ENCODE assay signal across 9 cellular contexts in the genomic region with DNA sequence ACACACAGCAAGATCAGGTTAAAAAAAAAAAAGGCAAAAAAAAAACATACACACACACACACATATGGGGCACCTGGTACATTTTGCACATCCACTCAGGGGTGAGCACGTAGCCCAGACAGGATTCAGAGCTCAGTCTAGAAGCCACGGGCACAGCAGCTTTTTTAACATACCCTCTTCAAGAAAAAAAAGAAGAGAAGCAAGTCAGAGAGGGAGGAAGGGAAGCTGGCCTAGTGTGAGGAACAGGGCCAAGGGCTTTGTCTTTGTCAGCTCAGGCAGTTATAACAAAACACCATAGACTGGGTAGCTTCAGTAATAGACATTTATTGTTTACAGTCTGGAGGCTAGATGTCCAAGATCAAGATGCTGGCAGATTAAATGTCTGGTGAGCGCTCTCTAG. TPM values are rescaled to one million over a fixed set of nuclear protein-coding genes. Genes with fewer than 3 reads are reported as not detected.
DNase-seq lines count a peak whose midpoint lies in the region; ATAC-seq and TF ChIP-seq lines count a peak whose summit lies in the region.
"Had no signal": no experiment of that assay in that cellular context is flagged by ENCODE, and none has a peak within 500 bp of the region (broad histone marks: within the 10 kb centered on the region; RNA-seq: fewer than 3 reads in every experiment).

No MANE protein-coding gene starts in this region.

- dilution Hi-C loops in IMR-90 (cut with HindIII; ENCODE audit: low sequenced_read_pairs, unreplicated experiment), result no loop called here

- H2BK120ac ChIP-seq in IMR-90 (ENCODE audit: low read depth, low read length), result no peak overlapping the region; the same call in 1 of the 2 replicates

- CTCF ChIA-PET in IMR-90 (lab: Yijun Ruan, JAX), result no interaction called here

- no peak overlapping the region for H4K5ac ChIP-seq in IMR-90 (ENCODE audit: low read depth, low read length)

- peak overlapping the region; percentile 56 for H2AFZ ChIP-seq in IMR-90 (replicated peaks; ENCODE audit: low read length, poor library complexity)

- TF ChIP-seq CTCF in IMR-90 (conservative IDR thresholded peaks at IDR 0.05; ENCODE audit: low read depth, low read length) (no peak), ascending aorta (IDR thresholded peaks at IDR 0.05) (no peak), gastrocnemius medialis (IDR thresholded peaks at IDR 0.05 in 4 of 5, conservative IDR thresholded peaks at IDR 0.05 in 1 of 5) (no peak)

- peak overlapping the region; percentile 85 to 97 (median 94) for H3K27ac Mint-ChIP-seq in naive thymus-derived CD8-positive, alpha-beta T cell

- no TSS peak for BruUV-seq in IMR-90 (replicated peaks; lab: Mats Ljungman, UMichigan)

- H3K9me3 ChIP-seq in BLaER1, result no peaks in the 10 kb centered on the region
- no peaks in the 10 kb centered on the region for H3K9me3 ChIP-seq in IMR-90 (ENCODE audit: control insufficient read depth, insufficient read depth, low read length)
- H3K9me3 ChIP-seq in ascending aorta, result no peaks in the 10 kb centered on the region
- no peaks in the 10 kb centered on the region for H3K9me3 ChIP-seq in gastrocnemius medialis

- H3K27me3 Mint-ChIP-seq in naive thymus-derived CD8-positive, alpha-beta T cell, result no peaks in the 10 kb centered on the region

- H3K27me3 ChIP-seq in BLaER1 (no peaks in the 10 kb centered on the region), IMR-90 (ENCODE audit: control insufficient read depth, insufficient read depth, low read length) (no peaks in the 10 kb centered on the region), ascending aorta (no peaks in the 10 kb centered on the region), gastrocnemius medialis (peaks cover 4 to 29% (median 16%) of the 10 kb centered on the region in 3 donors)

- peak overlapping the region; percentile 22; the same call in 1 of the 2 replicates for H4K91ac ChIP-seq in IMR-90 (ENCODE audit: insufficient read depth, low read depth, low read length)

- peak overlapping the region; percentile 47 for H2BK5ac ChIP-seq in IMR-90 (ENCODE audit: low read depth, low read length, poor library complexity, severe bottlenecking)

- H3K4me3 Mint-ChIP-seq in naive thymus-derived CD8-positive, alpha-beta T cell, result peak overlapping the region; percentile 31 to 88 (median 74)

- peak overlapping the region; percentile 80 for H2AK5ac ChIP-seq in IMR-90 (ENCODE audit: low read depth, low read length)

- H3K36me3 Mint-ChIP-seq in naive thymus-derived CD8-positive, alpha-beta T cell, result no peaks in the 10 kb centered on the region

- H3K23ac ChIP-seq in IMR-90 (ENCODE audit: low read depth, low read length), result no peak overlapping the region

- no peak overlapping the region for H3K18ac ChIP-seq in IMR-90 (ENCODE audit: low read depth, low read length)

- H3K9ac ChIP-seq in BLaER1 (peak overlapping the region; percentile 20; the same call in 1 of the 2 replicates), IMR-90 (ENCODE audit: low read depth, low read length) (no peak overlapping the region)

- peak overlapping the region; percentile 30 for H2BK20ac ChIP-seq in IMR-90 (ENCODE audit: low read depth, low read length)

- H2BK15ac ChIP-seq in IMR-90 (ENCODE audit: low read depth, low read length), result 0 out of 3 replicates have a peak overlapping the region, but pooled peaks have one; percentile 31

- H3K56ac ChIP-seq in IMR-90 (ENCODE audit: extremely low read depth, insufficient read depth, low read length), result peak overlapping the region; percentile 19; the same call in 1 of the 2 replicates

- POLR2A ChIA-PET in IMR-90 (lab: Charles Lee; ENCODE audit: unreplicated experiment), result interaction anchor here (0.5 kb wide), 1 partner anchor 1505 kb away, joined by 3 read pairs; no protein-coding TSS in a partner anchor
- POLR2A ChIA-PET in naive thymus-derived CD8-positive, alpha-beta T cell (lab: Charles Lee), result interaction anchor here (0.6 to 5.6 kb wide), 9 partner anchors 12 to 1397 kb away, joined by 3 to 61 read pairs (median 6); a partner anchor contains a TSS

- no peak overlapping the region for H3K14ac ChIP-seq in IMR-90 (replicated peaks; ENCODE audit: low read depth, low read length)

- H3K36me3 ChIP-seq in BLaER1 (no peaks in the 10 kb centered on the region), IMR-90 (ENCODE audit: control insufficient read depth, insufficient read depth, low read length) (peaks cover 14% of the 10 kb centered on the region), ascending aorta (peaks cover 11 to 45% of the 10 kb centered on the region in 2 donors), gastrocnemius medialis (no peaks in the 10 kb centered on the region)

- H3K4me3 ChIP-seq in BLaER1, result no peak overlapping the region
- no peak overlapping the region for H3K4me3 ChIP-seq in IMR-90 (ENCODE audit: insufficient read depth, low read depth, low read length)
- no peak overlapping the region for H3K4me3 ChIP-seq in ascending aorta
- no peak overlapping the region for H3K4me3 ChIP-seq in gastrocnemius medialis

- H3K4me2 ChIP-seq in BLaER1 (peak overlapping the region; percentile 22; the same call in 1 of the 2 replicates), IMR-90 (ENCODE audit: low read depth, low read length) (no peak overlapping the region)

- in situ Hi-C loops in IMR-90 (cut with MboI; ENCODE audit: low sequenced_read_pairs), result no loop called here
- in situ Hi-C loops in gastrocnemius medialis (cut with MboI; ENCODE audit: low sequenced_read_pairs in 4 of 4), result no loop called here

- H3K9me1 ChIP-seq in IMR-90 (ENCODE audit: insufficient read depth, low read length), result peaks cover 14% of the 10 kb centered on the region

- peaks cover under 1% of the 10 kb centered on the region; the same call in 1 of the 2 replicates for H4K20me1 ChIP-seq in BLaER1
- peaks cover 12% of the 10 kb centered on the region; the same call in 1 of the 2 replicates for H4K20me1 ChIP-seq in IMR-90 (ENCODE audit: insufficient read depth, low read length)

- ATAC-seq in IMR-90 (ENCODE audit: low read depth) (no peak), gastrocnemius medialis (no peak)
- peak in 1 of 2 donors; percentile 7 for ATAC-seq in naive thymus-derived CD8-positive, alpha-beta T cell

- H3K27ac ChIP-seq in BLaER1 (peak overlapping the region; percentile 42), IMR-90 (ENCODE audit: insufficient read depth, low read length) (peak overlapping the region; percentile 33; the same call in 1 of the 2 replicates), ascending aorta (peak overlapping the region; percentile 99 to 100), gastrocnemius medialis (peak overlapping the region in 2 of 4 donors; percentile 37 to 92)

- no peak for TF ChIP-seq POLR2A in IMR-90 (IDR thresholded peaks at IDR 0.05; ENCODE audit: low read depth, low read length)
- no peak for TF ChIP-seq POLR2A in gastrocnemius medialis (IDR thresholded peaks at IDR 0.05)

- peak overlapping the region; percentile 79 for H2AK9ac ChIP-seq in IMR-90 (replicated peaks; ENCODE audit: low read depth, low read length, poor library complexity)

- DNase-seq in IMR-90 (no peak), ascending aorta (ENCODE audit: low spot score in 2 of 2) (no peak), gastrocnemius medialis (no peak), epidermal melanocyte (ENCODE audit: insufficient read length, low spot score) (no peak), NCI-H510A (lab: John Stamatoyannopoulos, UW) (no peak), NCI-H1105 (lab: John Stamatoyannopoulos, UW) (no peak)
- peak in 6 of 10 donors; percentile 32 to 59 (median 46) for DNase-seq in naive thymus-derived CD8-positive, alpha-beta T cell
- DNase-seq: NCI-H187 had no signal

- intact Hi-C loops in IMR-90 (cut with micrococcal nuclease) (no loop called here), ascending aorta (cut with DNase I) (no loop called here), gastrocnemius medialis (cut with DNase I; ENCODE audit: low total_unique reads) (no loop called here)

- H4K8ac ChIP-seq in IMR-90 (ENCODE audit: low read depth in 2 of 2, low read length in 2 of 2), result peak overlapping the region in 1 of 2 experiments; percentile 38; a peak in 1 of 4 replicates

- peaks cover 20 to 62% of the 10 kb centered on the region in 2 experiments for H3K79me1 ChIP-seq in IMR-90 (ENCODE audit: low read depth in 1 of 2, low read length in 2 of 2)

- no CpG with 5 or more reads among the region's 3 CpGs for WGBS in IMR-90 (ENCODE audit: extremely low coverage in 2 of 2, insufficient read length in 1 of 2), 2 experiments

- H3K4ac ChIP-seq in IMR-90 (ENCODE audit: low read depth, low read length), result peak overlapping the region; percentile 64

- H3K4me1 ChIP-seq in BLaER1 (peaks cover 50% of the 10 kb centered on the region), IMR-90 (ENCODE audit: control insufficient read depth, insufficient read depth, low read length) (peaks cover 6% of the 10 kb centered on the region), ascending aorta (peaks cover 9 to 30% of the 10 kb centered on the region in 2 donors), gastrocnemius medialis (peaks cover 0 to 14% of the 10 kb centered on the region in 2 donors)

- peaks cover 0 to 2% (median 0%) of the 10 kb centered on the region in 9 donors for H3K9me3 Mint-ChIP-seq in naive thymus-derived CD8-positive, alpha-beta T cell

- H3K4me1 Mint-ChIP-seq in naive thymus-derived CD8-positive, alpha-beta T cell, result peaks cover 31 to 55% (median 48%) of the 10 kb centered on the region in 4 donors

- TF ChIP-seq RAD21 in IMR-90 (IDR thresholded peaks at IDR 0.05; ENCODE audit: low read length), result no peak

RNA-seq across cellular contexts. Expression of a gene that starts 2.3 kb away (rescaled TPM):
- total RNA-seq in IMR-90 (2012; rRNA removed) (1,075 and 1,562 TPM in 2 replicates), ascending aorta (619 TPM), gastrocnemius medialis (10 to 100 TPM; 21.8 to 62.8 (median 44.1) TPM)
- 1,160 and 1,218 TPM in 2 replicates for polyA plus RNA-seq in IMR-90 (2012; rRNA removed)
- polyA plus RNA-seq in IMR-90 (2012; cell fraction: cytosol; rRNA removed), result 1,916 and 2,081 TPM in 2 replicates
- 535 and 1,052 TPM in 2 replicates for polyA plus RNA-seq in IMR-90 (2012; cell fraction: nucleus; rRNA removed; ENCODE audit: low replicate concordance)
- total RNA-seq in naive thymus-derived CD8-positive, alpha-beta T cell, result 10 to 100 TPM; 57.8 to 60.4 TPM
- polyA plus RNA-seq in naive thymus-derived CD8-positive, alpha-beta T cell, result 10 to 100 TPM; 27.4 to 30.8 (median 29.3) TPM

RNA-seq across cellular contexts. Expression of a gene that starts 37.7 kb away (rescaled TPM):
- total RNA-seq in IMR-90 (2012; rRNA removed) (135 and 158 TPM in 2 replicates), ascending aorta (35.1 TPM), gastrocnemius medialis (10 to 100 TPM in 1 of 4 donors, 1 to 10 TPM in 3; 8.3 to 12.1 (median 9.2) TPM)
- polyA plus RNA-seq in IMR-90 (2012; rRNA removed), result 61.8 and 64.5 TPM in 2 replicates
- 33.9 and 47.1 TPM in 2 replicates for polyA plus RNA-seq in IMR-90 (2012; cell fraction: cytosol; rRNA removed)
- polyA plus RNA-seq in IMR-90 (2012; cell fraction: nucleus; rRNA removed; ENCODE audit: low replicate concordance), result 24.8 and 40.7 TPM in 2 replicates
- 10 to 100 TPM; 66.5 to 88.3 TPM for total RNA-seq in naive thymus-derived CD8-positive, alpha-beta T cell
- 10 to 100 TPM; 65.6 to 69.8 (median 66.1) TPM for polyA plus RNA-seq in naive thymus-derived CD8-positive, alpha-beta T cell

Comparison
In these comparisons a context has a peak if more than half of its experiments do, and no peak if none do; other contexts are left out.
1. DNase-seq: peak in naive thymus-derived CD8-positive, alpha-beta T cell (6 of 10); none in IMR-90 (single experiment), ascending aorta (0 of 2), gastrocnemius medialis (0 of 2), epidermal melanocyte (single experiment), NCI-H510A (single experiment) and NCI-H1105 (single experiment).